In genomic region chr16:74199066-74199841, GRCh38 we compare ENCODE assay signal across 21 cellular contexts.
"Had no signal": no experiment of that assay in that cellular context is flagged by ENCODE, and none has a peak within 500 bp of the region (broad histone marks: within the 10 kb centered on the region; RNA-seq: fewer than 3 reads in every experiment).

No MANE protein-coding gene starts in this region.

- H3K9me3 Mint-ChIP-seq: stimulated activated memory B cell treated with anti-CD40 and anti-IgM and Interleukin-4, amounts not matched to agents 10 μg/mL and 1 μg/mL and 100 μg/mL, for 72 hours; type B pancreatic cell had no signal

- FAIRE-seq: endometrium, islet of Langerhans had no signal

- H3K4me1 Mint-ChIP-seq: naive thymus-derived CD8-positive, alpha-beta T cell; stimulated activated memory B cell treated with anti-CD40 and anti-IgM and Interleukin-4, amounts not matched to agents 10 μg/mL and 1 μg/mL and 100 μg/mL, for 72 hours had no signal

- H3K27me3 Mint-ChIP-seq: type B pancreatic cell had no signal

- H3K4me3 Mint-ChIP-seq: effector memory CD8-positive, alpha-beta T cell; naive thymus-derived CD8-positive, alpha-beta T cell; stimulated activated memory B cell treated with anti-CD40 and anti-IgM and Interleukin-4, amounts not matched to agents 10 μg/mL and 1 μg/mL and 100 μg/mL, for 72 hours; type B pancreatic cell had no signal

- H3K36me3 Mint-ChIP-seq: naive thymus-derived CD8-positive, alpha-beta T cell; stimulated activated memory B cell treated with anti-CD40 and anti-IgM and Interleukin-4, amounts not matched to agents 10 μg/mL and 1 μg/mL and 100 μg/mL, for 72 hours; type B pancreatic cell had no signal

- DNase-seq: cortex of kidney; effector memory CD8-positive, alpha-beta T cell; foreskin fibroblast; gastrocnemius medialis; heart left ventricle; left cardiac atrium; left ventricle myocardium inferior; lower lobe of right lung; naive thymus-derived CD8-positive, alpha-beta T cell; occipital lobe; ovary; sigmoid colon; stimulated activated CD4-positive, alpha-beta T cell treated with anti-CD3 and anti-CD28 coated beads, Interleukin-4, amount 100 ng/mL, for 4 hours; stimulated activated naive CD8-positive, alpha-beta T cell treated with anti-CD3 and anti-CD28 coated beads, Interleukin-15, Interleukin-2, amounts not matched to agents 100 U/mL and 50 U/mL, for 24 hours; substantia nigra; testis; tibial artery had no signal

- H3K27ac Mint-ChIP-seq: effector memory CD8-positive, alpha-beta T cell; naive thymus-derived CD8-positive, alpha-beta T cell; stimulated activated memory B cell treated with anti-CD40 and anti-IgM and Interleukin-4, amounts not matched to agents 10 μg/mL and 1 μg/mL and 100 μg/mL, for 72 hours; type B pancreatic cell had no signal
